ENCODE assay signal across 8 cellular contexts in the genomic region with DNA sequence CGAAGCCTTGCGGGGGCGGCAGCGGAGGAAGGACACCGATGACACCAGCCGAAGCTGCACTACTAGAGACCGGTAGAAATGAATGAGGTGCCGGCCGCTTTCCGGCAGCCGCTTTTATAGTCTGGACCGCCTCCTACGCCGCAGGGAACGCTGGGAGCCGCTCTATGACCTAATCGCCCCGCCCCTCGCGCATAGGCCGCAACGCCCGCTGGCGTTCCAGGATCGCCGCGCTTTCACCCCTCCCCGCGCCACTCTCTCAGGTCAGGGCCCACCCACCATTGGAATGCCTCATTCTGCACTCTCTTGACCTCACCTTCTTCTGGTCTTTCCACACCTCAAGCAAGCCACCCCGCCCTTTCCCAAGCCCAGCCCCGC. TPM values are rescaled to one million over a fixed set of nuclear protein-coding genes. Genes with fewer than 3 reads are reported as not detected.
DNase-seq lines count a peak whose midpoint lies in the region; ATAC-seq, FAIRE-seq and TF ChIP-seq lines count a peak whose summit lies in the region.

Gene DDX5, minus strand, starts transcription at position 89 of the 375 bp plus-strand sequence. CDS start 170 bp downstream, outside the sequence.

- intact Hi-C loops in T-helper 2 cell treated with Interferon-gamma antibody and Interleukin-4, amounts not matched to agents 100 ng/mL and 5 ng/mL, for 36 hours (cut with micrococcal nuclease): loop anchor here (1.0 to 10.0 kb wide), 10 partner anchors 9 to 884 kb away; partner anchors contain the start of genes CCDC47, FTSJ3, MAP3K3 and POLG2
- intact Hi-C loops in right cardiac atrium (cut with DNase I): loop anchor here in 1 of 4 donors (5.0 kb wide), 1 partner anchor 141 kb away; no protein-coding TSS in a partner anchor

- peak; percentile 13 for FAIRE-seq in urothelium cell line (lab: Jason Lieb, UNC)

- H3K27me3 ChIP-seq in right cardiac atrium (ENCODE audit: control insufficient read depth, insufficient read depth): no peaks in the 10 kb centered on the region

- peak within 1 kb of the TSS; percentile 95 for H3K4me3 ChIP-seq in right cardiac atrium (ENCODE audit: low read length)

- peak; percentile 100 for TF ChIP-seq POLR2A in GM15510 (IDR thresholded peaks at IDR 0.05; ENCODE audit: borderline replicate concordance, extremely low read depth, insufficient read length)

- under 1% methylated on average over 31 of the region's 31 CpGs for WGBS in right cardiac atrium

- ATAC-seq in HG02938 (IDR thresholded peaks at IDR 0.05; ENCODE audit: unreplicated experiment): peak; percentile 48
- peak; percentile 87 to 89 for ATAC-seq in right cardiac atrium

- peak within 1 kb of the TSS; percentile 100 for H3K27ac ChIP-seq in right cardiac atrium (ENCODE audit: low read length)

- peaks cover 2% of the 10 kb centered on the region for H3K4me1 ChIP-seq in right cardiac atrium (ENCODE audit: control insufficient read depth, insufficient read depth, low read length)

- H3K9me3 ChIP-seq in right cardiac atrium (ENCODE audit: control insufficient read depth, low read length): no peaks in the 10 kb centered on the region

- DNase-seq in NCI-H1930 (lab: John Stamatoyannopoulos, UW) (peak; percentile 86 to 87), anterior cingulate cortex (lab: John Stamatoyannopoulos, UW) (peak; percentile 83 to 100 (median 96)), right cardiac atrium (peak; percentile 98 to 99 (median 99)), pulmonary artery endothelial cell (ENCODE audit: low read depth, low spot score) (peak; percentile 91), urothelium cell line (ENCODE audit: low spot score) (peak; percentile 99)

RNA-seq across cellular contexts. Expression of gene DDX5, which starts in this region (rescaled TPM):
- total RNA-seq in T-helper 2 cell treated with Interferon-gamma antibody and Interleukin-4, amounts not matched to agents 100 ng/mL and 5 ng/mL, for 36 hours: 870 and 877 TPM in 2 replicates
- total RNA-seq in right cardiac atrium (100 to 1,000 TPM; 366 to 573 (median 420) TPM), pulmonary artery endothelial cell (382 and 393 TPM in 2 replicates)
- polyA plus RNA-seq in right cardiac atrium: 312 TPM

Comparison
In these comparisons a context has a peak if more than half of its experiments do, and no peak if none do; other contexts are left out.
1. Peak in every context shown above with its lines: DNase-seq, ATAC-seq, H3K4me3 ChIP-seq and H3K27ac ChIP-seq.